1 cellular context compared by ENCODE assay signal in the genomic region with DNA sequence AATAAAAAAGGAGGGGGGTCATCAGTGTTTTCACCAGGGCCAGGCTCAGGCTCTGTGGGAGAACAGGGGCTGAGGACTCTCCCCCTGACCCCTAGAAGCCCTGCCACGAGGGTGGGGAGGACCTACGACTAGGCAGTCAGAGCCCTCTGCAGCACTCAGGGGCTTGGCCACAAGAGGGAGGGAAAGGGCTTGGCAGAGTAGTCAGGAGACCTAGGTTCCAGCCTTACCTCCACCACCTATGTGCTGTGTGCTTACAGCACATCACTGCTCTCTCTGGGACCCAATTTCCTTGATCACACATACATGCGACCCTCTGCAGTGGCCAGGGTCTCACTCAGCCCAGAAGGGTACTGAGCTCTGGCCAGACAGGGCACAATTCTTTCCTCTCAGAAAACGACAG.
TF ChIP-seq lines count a peak whose summit lies in the region.

No MANE protein-coding gene starts in this region.

TF ChIP-seq in IMR-90, 13 proteins besides CTCF, POLR2A, EP300 and RAD21 (continued from another document):
- TF ChIP-seq MAZ (IDR thresholded peaks at IDR 0.05; ENCODE audit: borderline replicate concordance, low read depth, low read length) (no peak), ELK1 (IDR thresholded peaks at IDR 0.05; ENCODE audit: borderline replicate concordance, low read depth, low read length) (no peak), USF2 (IDR thresholded peaks at IDR 0.05; ENCODE audit: low read depth, low read length) (no peak), RCOR1 (IDR thresholded peaks at IDR 0.05; ENCODE audit: insufficient replicate concordance, low read length) (no peak), NFE2L2 (IDR thresholded peaks at IDR 0.05; ENCODE audit: low read depth, low read length) (no peak), FOS (IDR thresholded peaks at IDR 0.05; ENCODE audit: low read depth, low read length) (no peak), RFX5 (IDR thresholded peaks at IDR 0.05; ENCODE audit: low read depth, low read length) (no peak), CEBPB (IDR thresholded peaks at IDR 0.05; ENCODE audit: low read depth, low read length) (no peak), SMC3 (IDR thresholded peaks at IDR 0.05; ENCODE audit: low read depth, low read length) (no peak), CHD1 (IDR thresholded peaks at IDR 0.05; ENCODE audit: low read depth, low read length) (no peak), BHLHE40 (IDR thresholded peaks at IDR 0.05; ENCODE audit: low read depth, low read length) (no peak), MAFK (IDR thresholded peaks at IDR 0.05; ENCODE audit: low read depth, low read length) (no peak)
